In the genomic region with DNA sequence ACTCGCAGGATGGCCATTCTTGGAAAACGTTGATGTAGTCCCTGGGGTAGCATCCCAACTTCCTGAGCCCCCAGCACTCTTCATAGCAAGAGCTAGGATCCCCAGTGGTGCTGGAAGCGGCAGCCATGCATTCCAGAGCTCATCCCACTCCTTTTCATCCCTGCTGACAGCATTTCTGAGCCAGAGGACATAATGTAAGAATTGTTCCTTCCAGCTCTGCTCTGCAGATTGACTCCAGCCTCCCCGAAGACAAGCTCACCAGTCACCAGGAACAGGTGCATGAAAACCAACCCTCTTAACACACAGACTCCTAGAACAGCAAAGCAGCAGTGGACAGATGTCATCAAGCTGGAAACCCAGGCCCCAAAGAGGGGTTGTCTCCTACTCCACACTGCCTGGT, we compare ENCODE assay signal across 22 cellular contexts. TPM values are rescaled to one million over a fixed set of nuclear protein-coding genes. Genes with fewer than 3 reads are reported as not detected.
DNase-seq lines count a peak whose midpoint lies in the region; ATAC-seq and TF ChIP-seq lines count a peak whose summit lies in the region.
"Had no signal": no experiment of that assay in that cellular context is flagged by ENCODE, and none has a peak within 500 bp of the region (broad histone marks: within the 10 kb centered on the region; RNA-seq: fewer than 3 reads in every experiment).

No MANE protein-coding gene starts in this region.

- H3K27ac Mint-ChIP-seq in endothelial cell (ENCODE audit: unreplicated experiment) (no peak overlapping the region), GM23338 (no peak overlapping the region)
- H3K27ac Mint-ChIP-seq: H9 had no signal

- H3K4me3 ChIP-seq in dorsolateral prefrontal cortex (peak overlapping the region in 7 of 59 donors; percentile 1 to 62 (median 6)), suprapubic skin (no peak overlapping the region), GM23338 (no peak overlapping the region)
- H3K4me3 ChIP-seq: SK-N-MC had no signal

- no peak for TF ChIP-seq EP300 in suprapubic skin (IDR thresholded peaks at IDR 0.05)

- H3F3A ChIP-seq in GM23338 (replicated peaks; ENCODE audit: low read depth), result no peaks in the 10 kb centered on the region

- TF ChIP-seq POLR2A in suprapubic skin (IDR thresholded peaks at IDR 0.05), result no peak

- no peaks in the 10 kb centered on the region for H3K36me3 Mint-ChIP-seq in endothelial cell (ENCODE audit: low read depth, unreplicated experiment)
- H3K36me3 Mint-ChIP-seq in GM23338 (ENCODE audit: low read depth), result no peaks in the 10 kb centered on the region

- H3K4me2 ChIP-seq in GM23338, result no peak overlapping the region

- H3K9me3 Mint-ChIP-seq in endothelial cell (ENCODE audit: unreplicated experiment) (no peaks in the 10 kb centered on the region), GM23338 (peaks cover 3% of the 10 kb centered on the region; the same call in 1 of the 3 replicates)

- peaks cover 7% of the 10 kb centered on the region for H3K4me1 ChIP-seq in suprapubic skin
- H3K4me1 ChIP-seq in GM23338 (ENCODE audit: insufficient read depth), result no peaks in the 10 kb centered on the region

- no peaks in the 10 kb centered on the region for H3K9me2 ChIP-seq in GM23338 (ENCODE audit: insufficient read depth)

- no peaks in the 10 kb centered on the region for H3K79me2 ChIP-seq in GM23338 (replicated peaks; ENCODE audit: insufficient read depth)

- no peaks in the 10 kb centered on the region for H3K36me3 ChIP-seq in suprapubic skin
- H3K36me3 ChIP-seq in GM23338 (ENCODE audit: insufficient read depth), result no peaks in the 10 kb centered on the region

- H3K27ac ChIP-seq in dorsolateral prefrontal cortex (peak overlapping the region in 58 of 59 donors; percentile 14 to 99 (median 82)), suprapubic skin (no peak overlapping the region), GM23338 (ENCODE audit: low read depth) (no peak overlapping the region)
- H3K27ac ChIP-seq: SK-N-MC had no signal

- intact Hi-C loops in dorsolateral prefrontal cortex (cut with DNase I), result no loop called here
- intact Hi-C loops in sciatic nerve (cut with DNase I), result no loop called here
- intact Hi-C loops in cardiac septum (cut with DNase I), result no loop called here

- H3K27me3 ChIP-seq in dorsolateral prefrontal cortex, result peaks cover 0 to 4% (median 0%) of the 10 kb centered on the region in 45 donors
- peaks cover 15% of the 10 kb centered on the region for H3K27me3 ChIP-seq in suprapubic skin
- peaks cover 28% of the 10 kb centered on the region for H3K27me3 ChIP-seq in GM23338 (ENCODE audit: insufficient read depth)

- H3K9me3 ChIP-seq in suprapubic skin, result no peaks in the 10 kb centered on the region

- ATAC-seq in sciatic nerve, result peak; percentile 56
- no peak for ATAC-seq in GM23338
- ATAC-seq: Right ventricle myocardium inferior had no signal

- H2AFZ ChIP-seq in GM23338, result no peak overlapping the region

- TF ChIP-seq CTCF in dorsolateral prefrontal cortex (IDR thresholded peaks at IDR 0.05 in 54 of 56, conservative IDR thresholded peaks at IDR 0.05 in 2 of 56; ENCODE audit: low read depth in 1 of 56, partially characterized antibody in 56 of 56), result no peak
- no peak for TF ChIP-seq CTCF in endothelial cell (IDR thresholded peaks at IDR 0.05; ENCODE audit: unreplicated experiment)
- TF ChIP-seq CTCF in suprapubic skin (IDR thresholded peaks at IDR 0.05), result no peak
- no peak for TF ChIP-seq CTCF in GM23338 (conservative IDR thresholded peaks at IDR 0.05; ENCODE audit: low read depth in 2 of 2)

- H3K4me1 Mint-ChIP-seq in endothelial cell (ENCODE audit: unreplicated experiment) (no peaks in the 10 kb centered on the region), GM23338 (peaks cover 10% of the 10 kb centered on the region)

- H3K27me3 Mint-ChIP-seq in endothelial cell (ENCODE audit: unreplicated experiment) (no peaks in the 10 kb centered on the region), GM23338 (ENCODE audit: insufficient read depth, low read depth, poor library complexity) (peaks cover 13% of the 10 kb centered on the region)

- no peaks in the 10 kb centered on the region; the same call in 1 of the 2 replicates for H4K20me1 ChIP-seq in GM23338 (replicated peaks; ENCODE audit: insufficient read depth)

- DNase-seq in NCI-H524 treated with DMSO at 0.1 percent for 48 hours (lab: John Stamatoyannopoulos, UW) (peak; percentile 53), dorsolateral prefrontal cortex (no peak), midbrain (lab: John Stamatoyannopoulos, UW) (peak; percentile 42), sciatic nerve (ENCODE audit: low spot score) (no peak), cardiac septum (ENCODE audit: low spot score) (no peak), endothelial cell (ENCODE audit: low spot score) (no peak), suprapubic skin (ENCODE audit: low spot score in 2 of 2) (no peak), GM23338 (ENCODE audit: low spot score) (no peak)
- DNase-seq: DMS 273 treated with DMSO at 0.1 percent for 48 hours; DND-41; H9; NCI-H1048; NCI-H1436; NCI-H2029; NCI-H345; NCI-H526 treated with DMSO at 0.1 percent for 48 hours; NK-92 treated with Interleukin-12 subunit alpha and Interleukin-12 subunit beta, amount 100 ng/mL, for 24 hours had no signal

- 34% methylated on average over 4 of the region's 4 CpGs for WGBS in suprapubic skin

- H3K4me3 Mint-ChIP-seq in endothelial cell (ENCODE audit: unreplicated experiment), result no peak overlapping the region
- H3K4me3 Mint-ChIP-seq in GM23338, result no peak overlapping the region
- H3K4me3 Mint-ChIP-seq: H9 had no signal

TF ChIP-seq in GM23338, 12 proteins besides CTCF, POLR2A, EP300 and RAD21 (continues in another document):
- no peak for TF ChIP-seq POLR2AphosphoS5 (IDR thresholded peaks at IDR 0.05; ENCODE audit: low read depth)
- TF ChIP-seq NANOG (IDR thresholded peaks at IDR 0.05; ENCODE audit: borderline replicate concordance), result no peak
- TF ChIP-seq CREB1 (CRISPR knock-in tag; IDR thresholded peaks at IDR 0.05; ENCODE audit: low read depth), result no peak
- no peak for TF ChIP-seq ZNF114 (CRISPR knock-in tag; IDR thresholded peaks at IDR 0.05)
- no peak for TF ChIP-seq JUNB (IDR thresholded peaks at IDR 0.05; ENCODE audit: unreplicated experiment)
- TF ChIP-seq, protein P1, sequence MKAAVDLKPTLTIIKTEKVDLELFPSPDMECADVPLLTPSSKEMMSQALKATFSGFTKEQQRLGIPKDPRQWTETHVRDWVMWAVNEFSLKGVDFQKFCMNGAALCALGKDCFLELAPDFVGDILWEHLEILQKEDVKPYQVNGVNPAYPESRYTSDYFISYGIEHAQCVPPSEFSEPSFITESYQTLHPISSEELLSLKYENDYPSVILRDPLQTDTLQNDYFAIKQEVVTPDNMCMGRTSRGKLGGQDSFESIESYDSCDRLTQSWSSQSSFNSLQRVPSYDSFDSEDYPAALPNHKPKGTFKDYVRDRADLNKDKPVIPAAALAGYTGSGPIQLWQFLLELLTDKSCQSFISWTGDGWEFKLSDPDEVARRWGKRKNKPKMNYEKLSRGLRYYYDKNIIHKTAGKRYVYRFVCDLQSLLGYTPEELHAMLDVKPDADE (IDR thresholded peaks at IDR 0.05), result no peak
- no peak for TF ChIP-seq ZNF331 (CRISPR knock-in tag; IDR thresholded peaks at IDR 0.05; ENCODE audit: low read depth)
- TF ChIP-seq, protein P2, sequence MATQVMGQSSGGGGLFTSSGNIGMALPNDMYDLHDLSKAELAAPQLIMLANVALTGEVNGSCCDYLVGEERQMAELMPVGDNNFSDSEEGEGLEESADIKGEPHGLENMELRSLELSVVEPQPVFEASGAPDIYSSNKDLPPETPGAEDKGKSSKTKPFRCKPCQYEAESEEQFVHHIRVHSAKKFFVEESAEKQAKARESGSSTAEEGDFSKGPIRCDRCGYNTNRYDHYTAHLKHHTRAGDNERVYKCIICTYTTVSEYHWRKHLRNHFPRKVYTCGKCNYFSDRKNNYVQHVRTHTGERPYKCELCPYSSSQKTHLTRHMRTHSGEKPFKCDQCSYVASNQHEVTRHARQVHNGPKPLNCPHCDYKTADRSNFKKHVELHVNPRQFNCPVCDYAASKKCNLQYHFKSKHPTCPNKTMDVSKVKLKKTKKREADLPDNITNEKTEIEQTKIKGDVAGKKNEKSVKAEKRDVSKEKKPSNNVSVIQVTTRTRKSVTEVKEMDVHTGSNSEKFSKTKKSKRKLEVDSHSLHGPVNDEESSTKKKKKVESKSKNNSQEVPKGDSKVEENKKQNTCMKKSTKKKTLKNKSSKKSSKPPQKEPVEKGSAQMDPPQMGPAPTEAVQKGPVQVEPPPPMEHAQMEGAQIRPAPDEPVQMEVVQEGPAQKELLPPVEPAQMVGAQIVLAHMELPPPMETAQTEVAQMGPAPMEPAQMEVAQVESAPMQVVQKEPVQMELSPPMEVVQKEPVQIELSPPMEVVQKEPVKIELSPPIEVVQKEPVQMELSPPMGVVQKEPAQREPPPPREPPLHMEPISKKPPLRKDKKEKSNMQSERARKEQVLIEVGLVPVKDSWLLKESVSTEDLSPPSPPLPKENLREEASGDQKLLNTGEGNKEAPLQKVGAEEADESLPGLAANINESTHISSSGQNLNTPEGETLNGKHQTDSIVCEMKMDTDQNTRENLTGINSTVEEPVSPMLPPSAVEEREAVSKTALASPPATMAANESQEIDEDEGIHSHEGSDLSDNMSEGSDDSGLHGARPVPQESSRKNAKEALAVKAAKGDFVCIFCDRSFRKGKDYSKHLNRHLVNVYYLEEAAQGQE (IDR thresholded peaks at IDR 0.05; ENCODE audit: unreplicated experiment), result no peak
- no peak for TF ChIP-seq EZH2phosphoT487 (IDR thresholded peaks at IDR 0.05; ENCODE audit: unreplicated experiment)
- no peak for TF ChIP-seq EZH2 (IDR thresholded peaks at IDR 0.05; ENCODE audit: low read depth, unreplicated experiment)

RNA-seq across cellular contexts. Expression of a gene that starts 3.8 kb away (rescaled TPM):
- total RNA-seq in dorsolateral prefrontal cortex, result 10 to 100 TPM in 119 of 120 experiments, 1 to 10 TPM in 1; 7.7 to 76.0 (median 26.1) TPM
- total RNA-seq in sciatic nerve, result 21.0 TPM
- total RNA-seq in cardiac septum, result 0.57 TPM
- 0.90 TPM for total RNA-seq in endothelial cell (ENCODE audit: unreplicated experiment)
- 1 to 10 TPM; 1.1 to 8.9 (median 4.2) TPM for total RNA-seq in suprapubic skin
- total RNA-seq in GM23338 (2014; rRNA removed; shearing (Covaris generic)), result 8.6 and 9.3 TPM in 2 replicates
- 7.2 and 9.1 TPM in 2 replicates for polyA plus RNA-seq in GM23338 (2016; fragmentation: Nextera tagmentation; extraction: Ambion mirVana)
- total RNA-seq: G401, HT-29, M059J had no signal

RNA-seq across cellular contexts. Expression of a gene that starts 41.8 kb away (rescaled TPM):
- 10 to 100 TPM in 119 of 120 experiments, 1 to 10 TPM in 1; 9.6 to 17.8 (median 13.5) TPM for total RNA-seq in dorsolateral prefrontal cortex
- 10.4 TPM for total RNA-seq in sciatic nerve
- total RNA-seq in cardiac septum, result 6.4 TPM
- total RNA-seq in endothelial cell (ENCODE audit: unreplicated experiment), result 10.2 TPM
- total RNA-seq in suprapubic skin, result 10 to 100 TPM; 15.0 to 27.0 (median 25.8) TPM
- 24.3 and 26.0 TPM in 2 replicates for total RNA-seq in GM23338 (2014; rRNA removed; shearing (Covaris generic))
- polyA plus RNA-seq in GM23338 (2016; fragmentation: Nextera tagmentation; extraction: Ambion mirVana), result 23.1 and 24.2 TPM in 2 replicates

Comparison
In these comparisons a context has a peak if more than half of its experiments do, and no peak if none do; other contexts are left out.
1. DNase-seq: peak in NCI-H524 treated with DMSO at 0.1 percent for 48 hours (single experiment) and midbrain (single experiment); none in dorsolateral prefrontal cortex (0 of 10), sciatic nerve (single experiment), cardiac septum (single experiment), endothelial cell (single experiment), suprapubic skin (0 of 2) and GM23338 (single experiment).
2. H3K27ac ChIP-seq: peak in dorsolateral prefrontal cortex (58 of 59); none in suprapubic skin (single experiment) and GM23338 (single experiment).